In genomic region chr11:119093951-119094815, GRCh38 we compare ENCODE assay signal across 8 cellular contexts. TPM values are rescaled to one million over a fixed set of nuclear protein-coding genes. Genes with fewer than 3 reads are reported as not detected.
DNase-seq lines count a peak whose midpoint lies in the region; ATAC-seq and TF ChIP-seq lines count a peak whose summit lies in the region.

No MANE protein-coding gene starts in this region.

- DNase-seq in NOMO-1 treated with DMSO at 0.1 percent for 48 hours (lab: John Stamatoyannopoulos, UW; ENCODE audit: unreplicated experiment) (peak; percentile 17), NOMO-1 treated with dmso at 0.1 percent for 144 hours (lab: John Stamatoyannopoulos, UW; ENCODE audit: unreplicated experiment) (no peak), midbrain (lab: John Stamatoyannopoulos, UW) (peak; percentile 16), suprapubic skin (ENCODE audit: low spot score in 2 of 2) (no peak), NCI-H2171 (lab: John Stamatoyannopoulos, UW) (no peak)
- peak; percentile 68 for DNase-seq in activated CD4-positive, alpha-beta T cell treated with anti-CD3 and anti-CD28 coated beads for 36 hours

- CTCF ChIA-PET in activated CD4-positive, alpha-beta T cell treated with anti-CD3 and anti-CD28 coated beads for 36 hours (lab: Charles Lee), result interaction anchor here (1.9 to 3.6 kb wide), 2 partner anchors 13 to 15 kb away, joined by 9 to 11 read pairs; partner anchors contain the start of gene C2CD2L

- H3K4me3 ChIP-seq in ectodermal cell (ENCODE audit: insufficient read depth, low read depth, low read length) (peak overlapping the region; percentile 99), suprapubic skin (peak overlapping the region; percentile 85)

- peak overlapping the region; percentile 93 for H3K4me3 Mint-ChIP-seq in activated CD4-positive, alpha-beta T cell treated with anti-CD3 and anti-CD28 coated beads for 36 hours

- H3K27ac ChIP-seq in ectodermal cell (ENCODE audit: insufficient read depth, low read depth, low read length, poor library complexity, severe bottlenecking), result peak overlapping the region; percentile 90
- peak overlapping the region; percentile 84 for H3K27ac ChIP-seq in suprapubic skin

- peaks cover 34% of the 10 kb centered on the region for H3K36me3 ChIP-seq in ectodermal cell (ENCODE audit: control insufficient read depth, insufficient read depth, low read length)
- peaks cover 25% of the 10 kb centered on the region for H3K36me3 ChIP-seq in suprapubic skin

- H3K4me1 ChIP-seq in ectodermal cell (ENCODE audit: control insufficient read depth, insufficient read depth, low read length) (peaks cover 20% of the 10 kb centered on the region), suprapubic skin (peaks cover 32% of the 10 kb centered on the region)

- peak overlapping the region; percentile 94 for H3K27ac Mint-ChIP-seq in activated CD4-positive, alpha-beta T cell treated with anti-CD3 and anti-CD28 coated beads for 36 hours

- no peak for TF ChIP-seq POLR2A in suprapubic skin (IDR thresholded peaks at IDR 0.05)

- H3K27me3 Mint-ChIP-seq in activated CD4-positive, alpha-beta T cell treated with anti-CD3 and anti-CD28 coated beads for 36 hours, result no peaks in the 10 kb centered on the region

- TF ChIP-seq CTCF in suprapubic skin (IDR thresholded peaks at IDR 0.05), result no peak

- 0 to 1% methylated on average over 80 of the region's 80 CpGs for WGBS in ectodermal cell, 2 experiments
- under 1% methylated on average over 14 of the region's 80 CpGs for WGBS in suprapubic skin

- intact Hi-C loops in activated CD4-positive, alpha-beta T cell treated with anti-CD3 and anti-CD28 coated beads for 36 hours (cut with DNase I, micrococcal nuclease), result loop anchor here (2.0 kb wide), 4 partner anchors 27 to 165 kb away; partner anchors contain the start of genes NLRX1 (in 1 of the 2) and VPS11 (in 1 of the 2)

- no peaks in the 10 kb centered on the region for H3K9me3 Mint-ChIP-seq in activated CD4-positive, alpha-beta T cell treated with anti-CD3 and anti-CD28 coated beads for 36 hours (ENCODE audit: low read depth)

- H3K9me3 ChIP-seq in ectodermal cell (ENCODE audit: control insufficient read depth, low read length) (no peaks in the 10 kb centered on the region), suprapubic skin (no peaks in the 10 kb centered on the region)

- H3K27me3 ChIP-seq in ectodermal cell (ENCODE audit: control insufficient read depth, insufficient read depth, low read length, poor library complexity, severe bottlenecking) (no peaks in the 10 kb centered on the region), suprapubic skin (no peaks in the 10 kb centered on the region)

- ATAC-seq in HG03439 (IDR thresholded peaks at IDR 0.05; ENCODE audit: unreplicated experiment), result peak; percentile 6
- peak; percentile 3 for ATAC-seq in activated CD4-positive, alpha-beta T cell treated with anti-CD3 and anti-CD28 coated beads for 36 hours

- TF ChIP-seq EP300 in suprapubic skin (IDR thresholded peaks at IDR 0.05), result no peak

- peaks cover 71% of the 10 kb centered on the region for H3K36me3 Mint-ChIP-seq in activated CD4-positive, alpha-beta T cell treated with anti-CD3 and anti-CD28 coated beads for 36 hours (ENCODE audit: low read depth)

- peaks cover 44% of the 10 kb centered on the region for H3K4me1 Mint-ChIP-seq in activated CD4-positive, alpha-beta T cell treated with anti-CD3 and anti-CD28 coated beads for 36 hours

- POLR2A ChIA-PET in activated CD4-positive, alpha-beta T cell treated with anti-CD3 and anti-CD28 coated beads for 36 hours (lab: Charles Lee), result interaction anchor here (0.5 to 2.6 kb wide), 13 partner anchors 8 to 244 kb away, joined by 3 to 28 read pairs (median 4); partner anchors contain the start of genes C2CD2L, HINFP, HMBS and RPS25

RNA-seq across cellular contexts. Expression of gene DPAGT1, which starts 7.5 kb away (rescaled TPM):
- 10 to 100 TPM; 57.8 to 73.5 TPM for total RNA-seq in activated CD4-positive, alpha-beta T cell treated with anti-CD3 and anti-CD28 coated beads for 36 hours
- 51.5 TPM for polyA plus RNA-seq in ectodermal cell (2013, experiment 1 of 4)
- polyA plus RNA-seq in ectodermal cell (2013, experiment 2 of 4), result 46.4 TPM
- 47.5 TPM for polyA plus RNA-seq in ectodermal cell (2013, experiment 3 of 4)
- 51.6 TPM for polyA plus RNA-seq in ectodermal cell (2013, experiment 4 of 4)
- total RNA-seq in suprapubic skin, result 10 to 100 TPM; 21.2 to 32.2 (median 26.9) TPM

RNA-seq across cellular contexts. Expression of gene HMBS, which starts 9.5 kb away (rescaled TPM):
- total RNA-seq in activated CD4-positive, alpha-beta T cell treated with anti-CD3 and anti-CD28 coated beads for 36 hours, result 10 to 100 TPM; 39.8 to 41.8 TPM
- polyA plus RNA-seq in ectodermal cell (2013, experiment 1 of 4), result 62.1 TPM
- 62.7 TPM for polyA plus RNA-seq in ectodermal cell (2013, experiment 2 of 4)
- polyA plus RNA-seq in ectodermal cell (2013, experiment 3 of 4), result 43.9 TPM
- polyA plus RNA-seq in ectodermal cell (2013, experiment 4 of 4), result 56.8 TPM
- 10 to 100 TPM in 3 of 4 donors, 1 to 10 TPM in 1; 5.2 to 18.4 (median 13.3) TPM for total RNA-seq in suprapubic skin

RNA-seq across cellular contexts. Expression of gene C2CD2L, which starts 13.0 kb away (rescaled TPM):
- total RNA-seq in activated CD4-positive, alpha-beta T cell treated with anti-CD3 and anti-CD28 coated beads for 36 hours, result 10 to 100 TPM; 15.9 to 16.3 TPM
- polyA plus RNA-seq in ectodermal cell (2013, experiment 1 of 4), result 9.2 TPM
- 6.7 TPM for polyA plus RNA-seq in ectodermal cell (2013, experiment 2 of 4)
- polyA plus RNA-seq in ectodermal cell (2013, experiment 3 of 4), result 4.4 TPM
- polyA plus RNA-seq in ectodermal cell (2013, experiment 4 of 4), result 7.2 TPM
- 10 to 100 TPM; 20.1 to 25.9 (median 21.5) TPM for total RNA-seq in suprapubic skin

RNA-seq across cellular contexts. Expression of gene VPS11, which starts 26.6 kb away (rescaled TPM):
- total RNA-seq in activated CD4-positive, alpha-beta T cell treated with anti-CD3 and anti-CD28 coated beads for 36 hours, result 10 to 100 TPM; 20.5 to 25.4 TPM
- polyA plus RNA-seq in ectodermal cell (2013, experiment 1 of 4), result 22.5 TPM
- polyA plus RNA-seq in ectodermal cell (2013, experiment 2 of 4), result 26.8 TPM
- 25.9 TPM for polyA plus RNA-seq in ectodermal cell (2013, experiment 3 of 4)
- polyA plus RNA-seq in ectodermal cell (2013, experiment 4 of 4), result 32.3 TPM
- 10 to 100 TPM; 37.2 to 57.2 (median 47.9) TPM for total RNA-seq in suprapubic skin

RNA-seq across cellular contexts. Expression of gene HINFP, which starts 27.2 kb away (rescaled TPM):
- 10 to 100 TPM; 24.0 to 27.2 TPM for total RNA-seq in activated CD4-positive, alpha-beta T cell treated with anti-CD3 and anti-CD28 coated beads for 36 hours
- polyA plus RNA-seq in ectodermal cell (2013, experiment 1 of 4), result 43.1 TPM
- polyA plus RNA-seq in ectodermal cell (2013, experiment 2 of 4), result 40.3 TPM
- 39.3 TPM for polyA plus RNA-seq in ectodermal cell (2013, experiment 3 of 4)
- 39.0 TPM for polyA plus RNA-seq in ectodermal cell (2013, experiment 4 of 4)
- total RNA-seq in suprapubic skin, result 10 to 100 TPM; 16.1 to 45.1 (median 26.7) TPM

Comparison
In these comparisons a context has a peak if more than half of its experiments do, and no peak if none do; other contexts are left out.
1. DNase-seq: peak in NOMO-1 treated with DMSO at 0.1 percent for 48 hours (single experiment), activated CD4-positive, alpha-beta T cell treated with anti-CD3 and anti-CD28 coated beads for 36 hours (single experiment) and midbrain (single experiment); none in NOMO-1 treated with dmso at 0.1 percent for 144 hours (single experiment), suprapubic skin (0 of 2) and NCI-H2171 (single experiment).